In the genomic region with DNA sequence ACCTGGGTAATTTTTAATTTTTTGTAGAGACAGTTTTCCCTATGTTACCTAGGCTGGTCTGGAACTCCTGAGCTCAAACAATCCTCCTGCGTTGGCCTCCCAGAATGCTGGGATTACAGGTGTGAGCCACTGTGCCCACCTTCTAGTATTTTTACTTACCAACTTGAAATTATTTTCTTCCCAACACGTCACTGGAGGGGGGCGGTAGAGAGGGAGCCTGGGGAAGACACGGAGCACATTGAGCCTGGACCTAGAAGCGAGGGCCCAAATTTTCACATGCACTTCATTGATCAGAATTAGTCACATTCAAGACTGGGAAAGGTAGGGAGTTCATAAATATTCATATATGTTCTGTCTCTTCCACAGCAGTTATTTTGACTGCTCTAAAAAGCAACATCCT, we compare ENCODE assay signal across 1 cellular context.
TF ChIP-seq lines count a peak whose summit lies in the region.

No MANE protein-coding gene starts in this region.

TF ChIP-seq in WTC11, 78 proteins besides CTCF, POLR2A, EP300 and RAD21 (continued from another document):
- TF ChIP-seq, protein P1, sequence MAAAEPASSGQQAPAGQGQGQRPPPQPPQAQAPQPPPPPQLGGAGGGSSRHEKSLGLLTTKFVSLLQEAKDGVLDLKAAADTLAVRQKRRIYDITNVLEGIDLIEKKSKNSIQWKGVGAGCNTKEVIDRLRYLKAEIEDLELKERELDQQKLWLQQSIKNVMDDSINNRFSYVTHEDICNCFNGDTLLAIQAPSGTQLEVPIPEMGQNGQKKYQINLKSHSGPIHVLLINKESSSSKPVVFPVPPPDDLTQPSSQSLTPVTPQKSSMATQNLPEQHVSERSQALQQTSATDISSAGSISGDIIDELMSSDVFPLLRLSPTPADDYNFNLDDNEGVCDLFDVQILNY (CRISPR knock-in tag; IDR thresholded peaks at IDR 0.05): no peak
- TF ChIP-seq, protein P2, sequence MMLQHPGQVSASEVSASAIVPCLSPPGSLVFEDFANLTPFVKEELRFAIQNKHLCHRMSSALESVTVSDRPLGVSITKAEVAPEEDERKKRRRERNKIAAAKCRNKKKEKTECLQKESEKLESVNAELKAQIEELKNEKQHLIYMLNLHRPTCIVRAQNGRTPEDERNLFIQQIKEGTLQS (CRISPR knock-in tag; conservative IDR thresholded peaks at IDR 0.05): no peak
- TF ChIP-seq AFF4 (CRISPR knock-in tag; IDR thresholded peaks at IDR 0.05; ENCODE audit: borderline replicate concordance) (no peak), TEAD4 (CRISPR knock-in tag; IDR thresholded peaks at IDR 0.05) (no peak), ZNF232 (CRISPR knock-in tag; IDR thresholded peaks at IDR 0.05) (no peak), ZNF423 (CRISPR knock-in tag; IDR thresholded peaks at IDR 0.05) (no peak), GTF2I (CRISPR knock-in tag; conservative IDR thresholded peaks at IDR 0.05) (no peak)
